ENCODE assay signal across 1 cellular context in the genomic region with DNA sequence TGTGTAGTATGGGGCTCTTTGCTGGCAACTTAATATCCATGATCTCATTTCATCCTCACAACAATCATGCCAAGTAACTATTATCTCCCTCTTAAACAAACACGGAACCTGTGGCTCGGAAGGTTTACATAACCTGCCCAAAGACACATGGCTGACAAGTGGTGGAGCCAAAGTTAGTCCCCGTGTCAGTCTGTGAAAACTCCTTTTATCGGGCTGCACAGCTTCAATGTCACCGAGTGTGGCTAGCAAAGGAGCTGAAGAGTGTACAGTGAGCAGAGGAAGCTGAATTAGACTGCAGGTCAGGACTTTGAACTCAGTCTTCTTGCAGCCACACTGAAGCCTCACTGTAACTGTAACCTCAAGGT.
TF ChIP-seq lines count a peak whose summit lies in the region.

No MANE protein-coding gene starts in this region.

TF ChIP-seq in H1, 55 proteins besides CTCF, POLR2A, EP300 and RAD21:
- TF ChIP-seq JUND (IDR thresholded peaks at IDR 0.05; ENCODE audit: low read length), result no peak
- TF ChIP-seq ZNF274 (IDR thresholded peaks at IDR 0.05; ENCODE audit: borderline replicate concordance, extremely low read depth, low read length), result no peak
- TF ChIP-seq GTF2F1 (IDR thresholded peaks at IDR 0.05; ENCODE audit: borderline replicate concordance, low read depth, low read length), result no peak
